1 cellular context compared by ENCODE assay signal in genomic region chr16:31002252-31002700, GRCh38.
TF ChIP-seq lines count a peak whose summit lies in the region.

No MANE protein-coding gene starts in this region.

TF ChIP-seq in SK-N-SH, 30 proteins besides CTCF, POLR2A, EP300 and RAD21 (continued from another document):
- TF ChIP-seq CHD2 (IDR thresholded peaks at IDR 0.05; ENCODE audit: low read length, partially characterized antibody) (no peak), YY1 (IDR thresholded peaks at IDR 0.05; ENCODE audit: low read depth) (no peak)
